In the genomic region with DNA sequence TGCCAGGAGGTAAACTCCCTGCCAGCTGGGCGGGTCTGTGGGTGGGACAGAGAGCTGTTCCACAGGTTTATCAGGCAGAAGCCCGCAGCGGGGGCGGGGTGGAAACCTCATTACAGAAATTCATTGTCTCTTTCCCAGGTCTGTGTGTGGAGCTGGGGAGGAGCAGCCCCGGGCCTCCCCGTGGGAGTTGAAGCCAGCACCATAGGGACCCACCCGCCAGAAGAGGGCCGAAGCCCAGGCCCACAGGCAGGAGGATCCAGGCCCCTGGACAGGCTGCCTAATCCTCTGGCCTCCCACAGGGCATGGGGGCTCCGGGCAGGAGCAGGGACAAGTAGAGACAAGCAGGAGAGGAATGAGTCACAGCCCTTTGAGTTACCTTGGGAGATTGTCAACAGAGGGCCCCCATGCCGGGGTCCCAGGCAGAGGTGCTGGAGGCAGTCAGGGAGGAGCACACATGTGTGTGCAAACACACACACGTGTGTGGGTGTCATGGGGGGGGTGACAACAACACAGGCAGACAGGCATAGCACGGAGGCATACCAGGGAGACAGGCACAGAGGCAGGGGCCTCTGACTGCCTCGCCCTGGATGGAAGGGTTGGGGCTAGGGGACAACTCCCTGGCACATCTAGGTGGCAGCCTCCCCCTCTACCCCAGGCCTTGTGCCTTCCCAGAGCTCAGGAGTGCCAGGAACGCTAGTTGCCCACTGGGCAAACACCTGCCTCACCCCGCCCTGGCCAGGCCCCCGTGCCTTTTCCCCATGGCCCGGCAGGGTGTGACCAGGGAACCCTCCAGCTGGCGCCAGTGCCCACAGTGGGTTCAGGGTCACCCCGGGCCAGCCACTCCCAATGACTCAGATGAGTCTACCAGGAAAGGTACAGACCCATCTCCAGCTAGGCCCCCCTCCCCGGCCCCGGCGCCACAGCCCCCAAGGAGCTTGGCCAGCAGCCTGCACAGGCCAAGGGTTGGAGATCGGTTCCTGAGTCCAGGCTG, we compare ENCODE assay signal across 1 cellular context.
TF ChIP-seq lines count a peak whose summit lies in the region.

No MANE protein-coding gene starts in this region.

TF ChIP-seq in HepG2, 621 proteins besides CTCF, POLR2A, EP300 and RAD21 (continued from another document and continues in another):
- TF ChIP-seq PRDM4 (CRISPR knock-in tag; IDR thresholded peaks at IDR 0.05; ENCODE audit: borderline replicate concordance) (no peak), ZFP36L2 (CRISPR knock-in tag; IDR thresholded peaks at IDR 0.05) (no peak), KAT8 (CRISPR knock-in tag; IDR thresholded peaks at IDR 0.05) (peak; percentile 55; the same call in 1 of the 2 replicates), RAD51 (IDR thresholded peaks at IDR 0.05; ENCODE audit: borderline replicate concordance) (no peak), ZNF784 (CRISPR knock-in tag; IDR thresholded peaks at IDR 0.05; ENCODE audit: borderline replicate concordance) (no peak), KMT2B (CRISPR knock-in tag; IDR thresholded peaks at IDR 0.05) (no peak), ZBTB33 (CRISPR knock-in tag; IDR thresholded peaks at IDR 0.05) (no peak), ZNF136 (CRISPR knock-in tag; IDR thresholded peaks at IDR 0.05; ENCODE audit: low read depth) (0 out of 2 replicates have a peak, but pooled peaks have one; percentile 46), JARID2 (CRISPR knock-in tag; IDR thresholded peaks at IDR 0.05; ENCODE audit: insufficient replicate concordance) (no peak), ATF6 (CRISPR knock-in tag; conservative IDR thresholded peaks at IDR 0.05) (no peak), TARDBP (CRISPR knock-in tag; IDR thresholded peaks at IDR 0.05) (no peak), ZNF562 (CRISPR knock-in tag; IDR thresholded peaks at IDR 0.05; ENCODE audit: borderline replicate concordance) (no peak), TBX3 (IDR thresholded peaks at IDR 0.05; ENCODE audit: borderline replicate concordance) (0 out of 2 replicates have a peak, but pooled peaks have one; percentile 35), KDM5B (CRISPR knock-in tag; IDR thresholded peaks at IDR 0.05; ENCODE audit: borderline replicate concordance) (no peak), ZNF263 (CRISPR knock-in tag; IDR thresholded peaks at IDR 0.05) (peak; percentile 63), KDM6A (CRISPR knock-in tag; IDR thresholded peaks at IDR 0.05; ENCODE audit: low read depth) (peak; percentile 69), PLRG1 (conservative IDR thresholded peaks at IDR 0.05) (no peak), GTF2F1 (IDR thresholded peaks at IDR 0.05; ENCODE audit: low read length) (no peak), THAP8 (CRISPR knock-in tag; IDR thresholded peaks at IDR 0.05; ENCODE audit: borderline replicate concordance) (no peak), FOSL2 (CRISPR knock-in tag; IDR thresholded peaks at IDR 0.05) (peak; percentile 95), ZKSCAN8 (CRISPR knock-in tag; IDR thresholded peaks at IDR 0.05; ENCODE audit: borderline replicate concordance) (no peak), FOXK2 (IDR thresholded peaks at IDR 0.05) (0 out of 2 replicates have a peak, but pooled peaks have one; percentile 23), FOXK1 (CRISPR knock-in tag; IDR thresholded peaks at IDR 0.05; ENCODE audit: borderline replicate concordance, low read depth) (peak; percentile 69; the same call in 1 of the 2 replicates), MLLT10 (CRISPR knock-in tag; IDR thresholded peaks at IDR 0.05) (no peak), CHD2 (IDR thresholded peaks at IDR 0.05; ENCODE audit: low read depth, low read length) (no peak), ZNF644 (CRISPR knock-in tag; IDR thresholded peaks at IDR 0.05; ENCODE audit: low read depth) (no peak), XRCC5 (optimal IDR thresholded peaks at IDR 0.05; ENCODE audit: low read length) (peak; percentile 21), RXRB (CRISPR knock-in tag; IDR thresholded peaks at IDR 0.05; ENCODE audit: borderline replicate concordance) (peak; percentile 21; the same call in 1 of the 2 replicates), RXRA (CRISPR knock-in tag; IDR thresholded peaks at IDR 0.05) (peak; percentile 24; the same call in 1 of the 2 replicates), ZNF350 (CRISPR knock-in tag; IDR thresholded peaks at IDR 0.05; ENCODE audit: borderline replicate concordance, low read depth) (peak; percentile 18; the same call in 1 of the 2 replicates), BCL3 (CRISPR knock-in tag; IDR thresholded peaks at IDR 0.05) (0 out of 2 replicates have a peak, but pooled peaks have one; percentile 37), FOXP1 (IDR thresholded peaks at IDR 0.05) (no peak), FOXP1 (CRISPR knock-in tag; IDR thresholded peaks at IDR 0.05) (peak; percentile 58), SRSF4 (IDR thresholded peaks at IDR 0.05; ENCODE audit: low read depth, low read length, poor library complexity, severe bottlenecking) (no peak), POGK (CRISPR knock-in tag; conservative IDR thresholded peaks at IDR 0.05) (peak; percentile 54; the same call in 1 of the 2 replicates), KLF12 (CRISPR knock-in tag; IDR thresholded peaks at IDR 0.05; ENCODE audit: borderline replicate concordance) (no peak), GPN1 (CRISPR knock-in tag; IDR thresholded peaks at IDR 0.05; ENCODE audit: borderline replicate concordance) (no peak), ARNTL (CRISPR knock-in tag; IDR thresholded peaks at IDR 0.05) (peak; percentile 90), SIX4 (CRISPR knock-in tag; IDR thresholded peaks at IDR 0.05) (no peak)
- TF ChIP-seq, protein P1, sequence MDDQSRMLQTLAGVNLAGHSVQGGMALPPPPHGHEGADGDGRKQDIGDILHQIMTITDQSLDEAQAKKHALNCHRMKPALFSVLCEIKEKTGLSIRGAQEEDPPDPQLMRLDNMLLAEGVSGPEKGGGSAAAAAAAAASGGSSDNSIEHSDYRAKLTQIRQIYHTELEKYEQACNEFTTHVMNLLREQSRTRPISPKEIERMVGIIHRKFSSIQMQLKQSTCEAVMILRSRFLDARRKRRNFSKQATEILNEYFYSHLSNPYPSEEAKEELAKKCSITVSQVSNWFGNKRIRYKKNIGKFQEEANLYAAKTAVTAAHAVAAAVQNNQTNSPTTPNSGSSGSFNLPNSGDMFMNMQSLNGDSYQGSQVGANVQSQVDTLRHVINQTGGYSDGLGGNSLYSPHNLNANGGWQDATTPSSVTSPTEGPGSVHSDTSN (CRISPR knock-in tag; IDR thresholded peaks at IDR 0.05; ENCODE audit: borderline replicate concordance): no peak
- TF ChIP-seq, protein P2, sequence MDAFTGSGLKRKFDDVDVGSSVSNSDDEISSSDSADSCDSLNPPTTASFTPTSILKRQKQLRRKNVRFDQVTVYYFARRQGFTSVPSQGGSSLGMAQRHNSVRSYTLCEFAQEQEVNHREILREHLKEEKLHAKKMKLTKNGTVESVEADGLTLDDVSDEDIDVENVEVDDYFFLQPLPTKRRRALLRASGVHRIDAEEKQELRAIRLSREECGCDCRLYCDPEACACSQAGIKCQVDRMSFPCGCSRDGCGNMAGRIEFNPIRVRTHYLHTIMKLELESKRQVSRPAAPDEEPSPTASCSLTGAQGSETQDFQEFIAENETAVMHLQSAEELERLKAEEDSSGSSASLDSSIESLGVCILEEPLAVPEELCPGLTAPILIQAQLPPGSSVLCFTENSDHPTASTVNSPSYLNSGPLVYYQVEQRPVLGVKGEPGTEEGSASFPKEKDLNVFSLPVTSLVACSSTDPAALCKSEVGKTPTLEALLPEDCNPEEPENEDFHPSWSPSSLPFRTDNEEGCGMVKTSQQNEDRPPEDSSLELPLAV (CRISPR knock-in tag; conservative IDR thresholded peaks at IDR 0.05; ENCODE audit: low read depth): no peak
- TF ChIP-seq, protein P3, sequence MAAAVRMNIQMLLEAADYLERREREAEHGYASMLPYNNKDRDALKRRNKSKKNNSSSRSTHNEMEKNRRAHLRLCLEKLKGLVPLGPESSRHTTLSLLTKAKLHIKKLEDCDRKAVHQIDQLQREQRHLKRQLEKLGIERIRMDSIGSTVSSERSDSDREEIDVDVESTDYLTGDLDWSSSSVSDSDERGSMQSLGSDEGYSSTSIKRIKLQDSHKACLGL (CRISPR knock-in tag; IDR thresholded peaks at IDR 0.05): peak; percentile 31; the same call in 1 of the 2 replicates
